In genomic region chr22:50250249-50250554, GRCh38 we compare ENCODE assay signal across 1 cellular context.
TF ChIP-seq lines count a peak whose summit lies in the region.

No MANE protein-coding gene starts in this region.

TF ChIP-seq in K562, 482 proteins besides CTCF, POLR2A, EP300 and RAD21:
- TF ChIP-seq MAX (CRISPR knock-in tag; IDR thresholded peaks at IDR 0.05): 0 out of 2 replicates have a peak, but pooled peaks have one; percentile 22
- 0 out of 2 replicates have a peak, but pooled peaks have one; percentile 5 for TF ChIP-seq TFAP4 (CRISPR knock-in tag; IDR thresholded peaks at IDR 0.05; ENCODE audit: borderline replicate concordance)
- TF ChIP-seq MTA1 (IDR thresholded peaks at IDR 0.05; ENCODE audit: borderline replicate concordance): no peak
- TF ChIP-seq TAF15 (IDR thresholded peaks at IDR 0.05; ENCODE audit: low read depth, low read length): peak; percentile 12; the same call in 1 of the 2 replicates
- TF ChIP-seq TEAD1 (CRISPR knock-in tag; IDR thresholded peaks at IDR 0.05): 0 out of 4 replicates have a peak, but pooled peaks of 1 of the 2 experiments have one; percentile 11
- no peak for TF ChIP-seq CEBPG (CRISPR knock-in tag; IDR thresholded peaks at IDR 0.05)
- TF ChIP-seq CEBPG (tag; conservative IDR thresholded peaks at IDR 0.05 in 1 of 2, IDR thresholded peaks at IDR 0.05 in 1 of 2): no peak
- TF ChIP-seq SUPT5H (IDR thresholded peaks at IDR 0.05): no peak
- TF ChIP-seq TEAD2 (tag; IDR thresholded peaks at IDR 0.05): no peak
- peak; percentile 71 for TF ChIP-seq POLR2G (IDR thresholded peaks at IDR 0.05; ENCODE audit: low read depth, low read length)
- TF ChIP-seq FOSL1 (tag; conservative IDR thresholded peaks at IDR 0.05): no peak
- peak; percentile 30 for TF ChIP-seq RBM22 (IDR thresholded peaks at IDR 0.05; ENCODE audit: low read depth, low read length, poor library complexity, severe bottlenecking)
- no peak for TF ChIP-seq ZNF75A (CRISPR knock-in tag; IDR thresholded peaks at IDR 0.05)
- TF ChIP-seq ARID4B (CRISPR knock-in tag; IDR thresholded peaks at IDR 0.05): peak; percentile 18; the same call in 1 of the 2 replicates
- no peak for TF ChIP-seq ZBTB40 (IDR thresholded peaks at IDR 0.05)
- no peak for TF ChIP-seq ZBTB40 (CRISPR knock-in tag; IDR thresholded peaks at IDR 0.05)
